ENCODE assay signal across 8 cellular contexts in genomic region chr3:16264708-16265454, GRCh38. TPM values are rescaled to one million over a fixed set of nuclear protein-coding genes. Genes with fewer than 3 reads are reported as not detected.
A peak's percentile ranks its signal among the peaks of the same experiment; 100 is the strongest.
DNase-seq lines count a peak whose midpoint lies in the region; ATAC-seq, FAIRE-seq and TF ChIP-seq lines count a peak whose summit lies in the region.

Gene DPH3, minus strand, starts transcription at chr3:16264943. Its CDS starts 67 bp downstream, at chr3:16264876.
Gene OXNAD1, plus strand, starts transcription at chr3:16265212. Its CDS starts 5,741 bp downstream, at chr3:16270953.

- TF ChIP-seq CTCF in BE2C (IDR thresholded peaks at IDR 0.05; ENCODE audit: low read depth, low read length): no peak

- H3K27me3 ChIP-seq in BE2C: no peaks in the 10 kb centered on the region

- no peaks in the 10 kb centered on the region for H3K4me1 ChIP-seq in BE2C

- H3K36me3 ChIP-seq in BE2C: no peaks in the 10 kb centered on the region

- H3K9me3 ChIP-seq in BE2C: no peaks in the 10 kb centered on the region

- DNase-seq in BE2C (peak; percentile 97), GM19239 (ENCODE audit: insufficient read length, low spot score) (peak; percentile 80), NCI-H524 treated with DMSO at 0.1 percent for 48 hours (lab: John Stamatoyannopoulos, UW) (peak; percentile 85), kidney tubule cell (ENCODE audit: low spot score) (peak; percentile 99)
- peak; percentile 99 for DNase-seq in activated CD4-positive, alpha-beta T cell treated with anti-CD3 and anti-CD28 coated beads for 4 hours
- peak; percentile 94 to 99 (median 98) for DNase-seq in stimulated activated CD4-positive, alpha-beta T cell treated with anti-CD3 and anti-CD28 coated beads, Interleukin-1b, Interleukin-23, amount 100 ng/mL, for 24 hours (ENCODE audit: low read depth in 4 of 4, low spot score in 1 of 4)

- ATAC-seq in HG03457 (IDR thresholded peaks at IDR 0.05; ENCODE audit: unreplicated experiment): peak; percentile 98

- H3K4me3 ChIP-seq in BE2C (ENCODE audit: low read depth, low read length): peak within 1 kb of the TSS; percentile 93

- peak; percentile 96 for FAIRE-seq in GM19239 (lab: Jason Lieb, UNC)

- H3K27ac ChIP-seq in cingulate gyrus (ENCODE audit: low read depth, low read length): peak within 1 kb of the TSS; percentile 87

RNA-seq across cellular contexts. Expression of gene DPH3, which starts in this region (rescaled TPM):
- polyA plus RNA-seq in BE2C (2012; ENCODE audit: insufficient read depth, insufficient read length, low read depth): 21.5 TPM

RNA-seq across cellular contexts. Expression of gene OXNAD1, which starts in this region (rescaled TPM):
- polyA plus RNA-seq in BE2C (2012; ENCODE audit: insufficient read depth, insufficient read length, low read depth): 7.4 TPM

Comparison
In these comparisons a context has a peak if more than half of its experiments do, and no peak if none do; other contexts are left out.
1. Peak in every context shown above with its lines: DNase-seq, ATAC-seq, H3K4me3 ChIP-seq and H3K27ac ChIP-seq.